17 cellular contexts compared by ENCODE assay signal in genomic region chr18:79571221-79572092, GRCh38.
DNase-seq lines count a peak whose midpoint lies in the region; ATAC-seq, FAIRE-seq and TF ChIP-seq lines count a peak whose summit lies in the region.
"Had no signal": no experiment of that assay in that cellular context is flagged by ENCODE, and none has a peak within 500 bp of the region (broad histone marks: within the 10 kb centered on the region; RNA-seq: fewer than 3 reads in every experiment).

No MANE protein-coding gene starts in this region.

- H3K9ac ChIP-seq in HepG2 (ENCODE audit: insufficient read depth, low read depth, low read length): no peak overlapping the region

- peaks cover 12% of the 10 kb centered on the region for H3K27me3 Mint-ChIP-seq in nephron (ENCODE audit: low read depth)

- in situ Hi-C loops in HepG2 (cut with HindIII; ENCODE audit: extremely low pct_ligation_motif_present, low pct_unique_long_range_greater_than_20kb): no loop called here

- CTCF ChIA-PET in HepG2 (lab: Yijun Ruan, JAX; ENCODE audit: low intra/inter-chr PET ratio, low total read pairs): no interaction called here

- peaks cover 7% of the 10 kb centered on the region for H3K36me3 Mint-ChIP-seq in nephron (ENCODE audit: low read depth)

- DNase-seq in right lobe of liver: peak in 2 of 3 donors; percentile 29 to 36
- no peak for DNase-seq in HepG2 (ENCODE audit: low spot score)
- peak in 3 of 4 donors; percentile 2 to 7 (median 4) for DNase-seq in body of pancreas
- no peak for DNase-seq in urothelium cell line (ENCODE audit: low spot score)
- no peak for DNase-seq in hypothalamus (lab: John Stamatoyannopoulos, UW)
- no peak for DNase-seq in DMS53 treated with DMSO at 0.1 percent for 48 hours (lab: John Stamatoyannopoulos, UW; ENCODE audit: unreplicated experiment)
- DNase-seq: activated CD4-positive, alpha-beta T cell treated with anti-CD3 and anti-CD28 coated beads, Interleukin-2, amount 50 U/mL, for 1 hour; C1 segment of cervical spinal cord; esophagus squamous epithelium; KG1; NCI-H1105 treated with DMSO at 0.1 percent for 48 hours; NK-92 treated with Interleukin-12 subunit alpha and Interleukin-12 subunit beta, amount 100 ng/mL, for 24 hours; SHP77 treated with DMSO at 0.1 percent for 48 hours; T-helper 9 cell had no signal

- no peak overlapping the region for H3K27ac ChIP-seq in right lobe of liver
- no peak overlapping the region for H3K27ac ChIP-seq in HepG2 (ENCODE audit: extremely low read length, insufficient read depth, low read length)
- H3K27ac ChIP-seq in body of pancreas: no peak overlapping the region
- H3K27ac ChIP-seq: esophagus squamous epithelium, HL-60 had no signal

- 74% methylated on average over 13 of the region's 38 CpGs for WGBS in right lobe of liver (ENCODE audit: insufficient coverage, low coverage, low lambda C conversion rate, missing lambda C conversion rate)
- 54% methylated on average over 32 of the region's 38 CpGs for WGBS in HepG2 (ENCODE audit: low lambda C conversion rate)
- WGBS in body of pancreas, 2 donors: 74 to 88% methylated on average over 22 to 38 of the region's 38 CpGs

- intact Hi-C loops in right lobe of liver (cut with DNase I): no loop called here
- intact Hi-C loops in HepG2 (cut with micrococcal nuclease; ENCODE audit: unreplicated experiment): no loop called here
- intact Hi-C loops in body of pancreas (cut with DNase I): no loop called here

- H3K4me3 ChIP-seq in right lobe of liver (no peak overlapping the region), HepG2 (replicated peaks in 1 of 3; ENCODE audit: insufficient read depth in 1 of 3, low read depth in 2 of 3, low read length in 3 of 3) (no peak overlapping the region), body of pancreas (no peak overlapping the region)
- H3K4me3 ChIP-seq: esophagus squamous epithelium had no signal

- FAIRE-seq in HepG2 (lab: Jason Lieb, UNC) (no peak), urothelium cell line (lab: Jason Lieb, UNC) (peak; percentile 75)

- BruUV-seq in HepG2 (replicated peaks; lab: Mats Ljungman, UMichigan): no TSS peak

- no peak overlapping the region for H3K4me2 ChIP-seq in HepG2 (ENCODE audit: low read depth, low read length)

- TF ChIP-seq EP300 in HepG2 (IDR thresholded peaks at IDR 0.05; ENCODE audit: low read depth in 2 of 2, low read length in 2 of 2) (no peak), HepG2 (CRISPR knock-in tag; IDR thresholded peaks at IDR 0.05; ENCODE audit: borderline replicate concordance) (no peak)

- H3K27me3 ChIP-seq in right lobe of liver (no peaks in the 10 kb centered on the region), HepG2 (ENCODE audit: control insufficient read depth in 1 of 2, insufficient read depth in 2 of 2, low read length in 2 of 2) (peaks cover 4 to 30% of the 10 kb centered on the region in 2 experiments; a peak in 3 of 5 replicates), body of pancreas (no peaks in the 10 kb centered on the region)

- no peak for TF ChIP-seq POLR2A in right lobe of liver (IDR thresholded peaks at IDR 0.05)
- no peak for TF ChIP-seq POLR2A in HepG2 (IDR thresholded peaks at IDR 0.05; ENCODE audit: insufficient read depth in 1 of 2, low read depth in 2 of 2, low read length in 2 of 2)
- no peak for TF ChIP-seq POLR2A in body of pancreas (IDR thresholded peaks at IDR 0.05)

- H3K36me3 ChIP-seq in right lobe of liver (no peaks in the 10 kb centered on the region), HepG2 (replicated peaks in 1 of 2; ENCODE audit: control insufficient read depth in 1 of 2, insufficient read depth in 2 of 2, low read length in 2 of 2) (no peaks in the 10 kb centered on the region), body of pancreas (replicated peaks in 1 of 2; ENCODE audit: insufficient read depth in 1 of 2, low read depth in 2 of 2) (no peaks in the 10 kb centered on the region)
- H3K36me3 ChIP-seq: esophagus squamous epithelium had no signal

- no peak for TF ChIP-seq RAD21 in HepG2 (CRISPR knock-in tag; IDR thresholded peaks at IDR 0.05)

- ATAC-seq in right lobe of liver: no peak
- ATAC-seq in HepG2: no peak
- no peak for ATAC-seq in body of pancreas
- ATAC-seq: activated T-helper 17 cell treated with anti-CD3 and anti-CD28 coated beads, Interleukin-2, amount 50 U/mL, for 72 hours had no signal

- TF ChIP-seq CTCF in right lobe of liver (IDR thresholded peaks at IDR 0.05) (no peak), HepG2 (CRISPR knock-in tag; IDR thresholded peaks at IDR 0.05) (no peak), body of pancreas (IDR thresholded peaks at IDR 0.05) (no peak), nephron (IDR thresholded peaks at IDR 0.05; ENCODE audit: unreplicated experiment in 3 of 3) (no peak)

- no peaks in the 10 kb centered on the region for H3K79me2 ChIP-seq in HepG2 (ENCODE audit: insufficient read depth, low read length)

- no peaks in the 10 kb centered on the region for H3K4me1 ChIP-seq in right lobe of liver
- peaks cover 10% of the 10 kb centered on the region for H3K4me1 ChIP-seq in HepG2 (ENCODE audit: insufficient read depth, low read length)
- peaks cover 5% of the 10 kb centered on the region for H3K4me1 ChIP-seq in body of pancreas

- no peaks in the 10 kb centered on the region for H3K9me3 ChIP-seq in right lobe of liver
- H3K9me3 ChIP-seq in HepG2 (ENCODE audit: low read length): peaks cover 18% of the 10 kb centered on the region
- peaks cover 0 to 10% (median 0%) of the 10 kb centered on the region in 3 donors for H3K9me3 ChIP-seq in body of pancreas

- H2AFZ ChIP-seq in HepG2 (ENCODE audit: low read length): no peak overlapping the region

- peaks cover 76% of the 10 kb centered on the region for H3K4me1 Mint-ChIP-seq in nephron
- H3K4me1 Mint-ChIP-seq: activated T-helper 17 cell treated with anti-CD3 and anti-CD28 coated beads, Interleukin-2, amount 50 U/mL, for 72 hours had no signal

- H3K9me3 Mint-ChIP-seq in nephron: peaks cover 18% of the 10 kb centered on the region

- H3K27ac Mint-ChIP-seq in nephron: peak overlapping the region; percentile 40 to 98 (median 74)
- H3K27ac Mint-ChIP-seq: activated T-helper 17 cell treated with anti-CD3 and anti-CD28 coated beads, Interleukin-2, amount 50 U/mL, for 72 hours had no signal

- H4K20me1 ChIP-seq in HepG2 (ENCODE audit: insufficient read depth, low read length): no peaks in the 10 kb centered on the region

- POLR2A ChIA-PET in HepG2 (lab: Yijun Ruan, JAX): no interaction called here

- peak overlapping the region in 2 of 3 experiments; percentile 3 to 50 for H3K4me3 Mint-ChIP-seq in nephron
- H3K4me3 Mint-ChIP-seq: activated T-helper 17 cell treated with anti-CD3 and anti-CD28 coated beads, Interleukin-2, amount 50 U/mL, for 72 hours had no signal

TF ChIP-seq in HepG2, 621 proteins besides CTCF, POLR2A, EP300 and RAD21:
- no peak for TF ChIP-seq ZFP41 (CRISPR knock-in tag; IDR thresholded peaks at IDR 0.05; ENCODE audit: borderline replicate concordance)
- TF ChIP-seq CBX1 (IDR thresholded peaks at IDR 0.05; ENCODE audit: low read depth): no peak
- TF ChIP-seq ZNF382 (CRISPR knock-in tag; IDR thresholded peaks at IDR 0.05; ENCODE audit: borderline replicate concordance): no peak
- TF ChIP-seq MTF2 (CRISPR knock-in tag; IDR thresholded peaks at IDR 0.05; ENCODE audit: borderline replicate concordance): no peak
- TF ChIP-seq ZNF253 (CRISPR knock-in tag; IDR thresholded peaks at IDR 0.05; ENCODE audit: borderline replicate concordance): no peak

Comparison
In these comparisons a context has a peak if more than half of its experiments do, and no peak if none do; other contexts are left out.
1. DNase-seq: peak in right lobe of liver (2 of 3) and body of pancreas (3 of 4); none in HepG2 (single experiment), urothelium cell line (single experiment), hypothalamus (0 of 51) and DMS53 treated with DMSO at 0.1 percent for 48 hours (single experiment).